Comparison of ENCODE assay signal across 8 cellular contexts in the genomic region with DNA sequence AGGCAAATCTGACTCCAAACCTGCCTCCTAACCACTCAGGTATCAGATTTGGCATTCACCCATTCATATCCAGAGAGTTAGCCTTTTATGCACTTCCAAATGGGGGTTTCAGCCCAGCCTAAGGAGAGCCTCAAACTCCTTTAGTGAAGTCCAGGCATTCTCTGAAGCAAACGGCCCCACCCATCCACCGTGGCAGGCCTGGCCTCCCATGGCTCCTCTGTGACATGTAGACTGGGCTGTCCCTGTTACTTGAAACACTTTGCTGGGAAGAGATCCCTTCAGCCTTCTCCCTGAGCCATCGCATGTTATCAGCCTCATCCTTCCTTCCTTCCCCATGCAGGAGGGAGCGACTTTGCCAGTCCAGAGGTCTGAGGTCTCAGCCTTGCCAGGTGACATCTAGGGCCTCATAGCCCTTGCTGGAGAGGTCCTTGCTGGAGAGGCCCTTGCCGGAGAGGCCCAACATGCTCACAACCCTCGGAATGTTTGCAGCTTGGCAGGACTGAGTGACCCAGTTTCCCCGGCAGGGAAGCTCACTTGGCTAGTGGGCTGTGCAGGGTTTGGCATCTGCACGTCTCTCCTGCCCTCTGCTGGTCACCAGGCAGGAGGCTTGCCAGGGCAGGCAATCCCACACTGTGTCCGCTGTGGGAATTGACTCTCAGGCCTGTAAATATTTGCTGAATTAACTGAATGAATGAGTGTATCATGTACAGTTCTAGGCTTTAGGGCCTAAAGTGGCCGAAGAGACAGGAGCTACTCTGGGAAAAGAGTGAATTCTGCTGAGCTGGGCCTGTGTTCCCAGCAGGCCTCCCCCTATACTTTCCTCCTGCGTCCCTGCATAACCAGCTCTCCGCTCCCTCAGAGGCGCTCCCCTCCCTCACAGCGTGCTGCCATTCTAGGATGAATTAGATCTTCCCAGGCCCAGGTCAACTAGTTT. TPM values are rescaled to one million over a fixed set of nuclear protein-coding genes. Genes with fewer than 3 reads are reported as not detected.
A peak's percentile ranks its signal among the peaks of the same experiment; 100 is the strongest.
DNase-seq lines count a peak whose midpoint lies in the region; ATAC-seq and TF ChIP-seq lines count a peak whose summit lies in the region.

No MANE protein-coding gene starts in this region.

- DNase-seq in CD14-positive monocyte (ENCODE audit: low spot score) (peak; percentile 66), NCI-H446 (lab: John Stamatoyannopoulos, UW) (peak; percentile 35 to 86), coronary artery (ENCODE audit: low spot score) (peak; percentile 85), left lung (peak; percentile 76 to 88)
- DNase-seq in activated CD4-positive, alpha-beta T cell treated with anti-CD3 and anti-CD28 coated beads, Interleukin-2, amount 50 U/mL, for 1 hour = peak; percentile 69
- DNase-seq in stimulated activated CD4-positive, alpha-beta T cell treated with anti-CD3 and anti-CD28 coated beads, Interleukin-4, amount 100 ng/mL, for 48 hours (ENCODE audit: low read depth in 2 of 2) = peak; percentile 64 to 70

- H3K36me3 ChIP-seq in HEK293 (ENCODE audit: control insufficient read depth in 2 of 2, insufficient read depth in 1 of 2, low read length in 2 of 2) = no peaks in the 10 kb centered on the region
- H3K36me3 ChIP-seq in left lung = no peaks in the 10 kb centered on the region

- no peaks in the 10 kb centered on the region for H3K9me3 ChIP-seq in HEK293 (ENCODE audit: control insufficient read depth, insufficient read depth, low read depth, low read length)
- no peaks in the 10 kb centered on the region for H3K9me3 ChIP-seq in left lung

- peaks cover 11% of the 10 kb centered on the region for H3K4me1 Mint-ChIP-seq in CD14-positive monocyte

- no peak overlapping the region for H3K4me3 ChIP-seq in HEK293 (ENCODE audit: low read depth, low read length)
- no peak overlapping the region for H3K4me3 ChIP-seq in coronary artery
- H3K4me3 ChIP-seq in left lung = no peak overlapping the region

- H3K4me1 ChIP-seq in HEK293 (ENCODE audit: control insufficient read depth, insufficient read depth, low read length) = no peaks in the 10 kb centered on the region
- peaks cover 4 to 14% of the 10 kb centered on the region in 2 donors for H3K4me1 ChIP-seq in left lung

- no peaks in the 10 kb centered on the region for H3K9me3 Mint-ChIP-seq in CD14-positive monocyte

- peaks cover 1 to 5% (median 2%) of the 10 kb centered on the region in 3 donors for H3K27me3 Mint-ChIP-seq in CD14-positive monocyte (ENCODE audit: low read depth in 3 of 3)

- no peak overlapping the region for H3K27ac Mint-ChIP-seq in CD14-positive monocyte

- H3K4me3 Mint-ChIP-seq in CD14-positive monocyte = no peak overlapping the region

- H3K27ac ChIP-seq in HEK293 (ENCODE audit: extremely low read depth, low read depth, low read length) (no peak overlapping the region), coronary artery (no peak overlapping the region), left lung (no peak overlapping the region)

- TF ChIP-seq CTCF in CD14-positive monocyte (IDR thresholded peaks at IDR 0.05) (peak; percentile 95), HEK293 (tag by site-specific recombination; IDR thresholded peaks at IDR 0.05) (peak; percentile 93), coronary artery (IDR thresholded peaks at IDR 0.05) (peak; percentile 93), left lung (IDR thresholded peaks at IDR 0.05) (peak; percentile 89 to 96)

- H3K36me3 Mint-ChIP-seq in CD14-positive monocyte = peaks cover 0 to 3% of the 10 kb centered on the region in 2 donors

- intact Hi-C loops in CD14-positive monocyte (cut with micrococcal nuclease) = loop anchor here (1.0 to 10.0 kb wide), 4 partner anchors 105 to 182 kb away; no protein-coding TSS in a partner anchor
- intact Hi-C loops in left lung (cut with DNase I) = loop anchor here (2.0 to 10.0 kb wide), 3 partner anchors 104 to 152 kb away; no protein-coding TSS in a partner anchor

- POLR2A ChIA-PET in HEK293 (lab: Yijun Ruan, JAX) = interaction anchor here (1.1 to 2.3 kb wide), 2 partner anchors 103 to 105 kb away, joined by 4 to 13 read pairs; no protein-coding TSS in a partner anchor

- CTCF ChIA-PET in HEK293 (lab: Yijun Ruan, JAX) = interaction anchor here (0.5 to 15.3 kb wide), 38 partner anchors 8 to 236 kb away, joined by 3 to 662 read pairs (median 5); a partner anchor contains a TSS

- H3K27me3 ChIP-seq in left lung = no peaks in the 10 kb centered on the region

- ATAC-seq in left lung = peak; percentile 97
- no peak for ATAC-seq in GM21528 (IDR thresholded peaks at IDR 0.05; ENCODE audit: low FRiP score, unreplicated experiment)

TF ChIP-seq in HEK293, 187 proteins besides CTCF, POLR2A, EP300 and RAD21 (continues in another document):
- TF ChIP-seq ZNF37A (tag by site-specific recombination; IDR thresholded peaks at IDR 0.05) (no peak), ZNF600 (tag by site-specific recombination; IDR thresholded peaks at IDR 0.05) (peak; percentile 71), ZNF660 (tag by site-specific recombination; IDR thresholded peaks at IDR 0.05) (peak; percentile 90), SALL2 (tag by site-specific recombination; IDR thresholded peaks at IDR 0.05; ENCODE audit: borderline replicate concordance) (no peak), OSR2 (tag by site-specific recombination; IDR thresholded peaks at IDR 0.05) (no peak), ZNF366 (tag by site-specific recombination; conservative IDR thresholded peaks at IDR 0.05) (peak; percentile 81), ZIC2 (tag by site-specific recombination; IDR thresholded peaks at IDR 0.05) (0 out of 2 replicates have a peak, but pooled peaks have one; percentile 19), GFI1B (tag by site-specific recombination; IDR thresholded peaks at IDR 0.05) (no peak), ZNF211 (tag by site-specific recombination; IDR thresholded peaks at IDR 0.05; ENCODE audit: low read depth) (no peak), ZSCAN30 (tag by site-specific recombination; IDR thresholded peaks at IDR 0.05) (0 out of 2 replicates have a peak, but pooled peaks have one; percentile 41), ZNF654 (tag by site-specific recombination; IDR thresholded peaks at IDR 0.05; ENCODE audit: low read depth) (peak; percentile 88), YY1 (tag by site-specific recombination; IDR thresholded peaks at IDR 0.05) (no peak), GLI4 (tag by site-specific recombination; IDR thresholded peaks at IDR 0.05) (no peak), ZNF394 (tag by site-specific recombination; IDR thresholded peaks at IDR 0.05; ENCODE audit: borderline replicate concordance) (no peak), ZNF510 (tag by site-specific recombination; IDR thresholded peaks at IDR 0.05; ENCODE audit: insufficient replicate concordance) (no peak), OVOL3 (tag by site-specific recombination; IDR thresholded peaks at IDR 0.05) (no peak), ZBTB17 (tag by site-specific recombination; IDR thresholded peaks at IDR 0.05) (peak; percentile 56)
- TF ChIP-seq, protein P1, sequence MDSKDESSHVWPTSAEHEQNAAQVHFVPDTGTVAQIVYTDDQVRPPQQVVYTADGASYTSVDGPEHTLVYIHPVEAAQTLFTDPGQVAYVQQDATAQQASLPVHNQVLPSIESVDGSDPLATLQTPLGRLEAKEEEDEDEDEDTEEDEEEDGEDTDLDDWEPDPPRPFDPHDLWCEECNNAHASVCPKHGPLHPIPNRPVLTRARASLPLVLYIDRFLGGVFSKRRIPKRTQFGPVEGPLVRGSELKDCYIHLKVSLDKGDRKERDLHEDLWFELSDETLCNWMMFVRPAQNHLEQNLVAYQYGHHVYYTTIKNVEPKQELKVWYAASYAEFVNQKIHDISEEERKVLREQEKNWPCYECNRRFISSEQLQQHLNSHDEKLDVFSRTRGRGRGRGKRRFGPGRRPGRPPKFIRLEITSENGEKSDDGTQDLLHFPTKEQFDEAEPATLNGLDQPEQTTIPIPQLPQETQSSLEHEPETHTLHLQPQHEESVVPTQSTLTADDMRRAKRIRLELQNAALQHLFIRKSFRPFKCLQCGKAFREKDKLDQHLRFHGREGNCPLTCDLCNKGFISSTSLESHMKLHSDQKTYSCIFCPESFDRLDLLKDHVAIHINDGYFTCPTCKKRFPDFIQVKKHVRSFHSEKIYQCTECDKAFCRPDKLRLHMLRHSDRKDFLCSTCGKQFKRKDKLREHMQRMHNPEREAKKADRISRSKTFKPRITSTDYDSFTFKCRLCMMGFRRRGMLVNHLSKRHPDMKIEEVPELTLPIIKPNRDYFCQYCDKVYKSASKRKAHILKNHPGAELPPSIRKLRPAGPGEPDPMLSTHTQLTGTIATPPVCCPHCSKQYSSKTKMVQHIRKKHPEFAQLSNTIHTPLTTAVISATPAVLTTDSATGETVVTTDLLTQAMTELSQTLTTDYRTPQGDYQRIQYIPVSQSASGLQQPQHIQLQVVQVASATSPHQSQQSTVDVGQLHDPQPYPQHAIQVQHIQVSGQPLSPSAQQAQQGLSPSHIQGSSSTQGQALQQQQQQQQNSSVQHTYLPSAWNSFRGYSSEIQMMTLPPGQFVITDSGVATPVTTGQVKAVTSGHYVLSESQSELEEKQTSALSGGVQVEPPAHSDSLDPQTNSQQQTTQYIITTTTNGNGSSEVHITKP (tag by site-specific recombination; IDR thresholded peaks at IDR 0.05) = peak; percentile 87
- TF ChIP-seq, protein P2, sequence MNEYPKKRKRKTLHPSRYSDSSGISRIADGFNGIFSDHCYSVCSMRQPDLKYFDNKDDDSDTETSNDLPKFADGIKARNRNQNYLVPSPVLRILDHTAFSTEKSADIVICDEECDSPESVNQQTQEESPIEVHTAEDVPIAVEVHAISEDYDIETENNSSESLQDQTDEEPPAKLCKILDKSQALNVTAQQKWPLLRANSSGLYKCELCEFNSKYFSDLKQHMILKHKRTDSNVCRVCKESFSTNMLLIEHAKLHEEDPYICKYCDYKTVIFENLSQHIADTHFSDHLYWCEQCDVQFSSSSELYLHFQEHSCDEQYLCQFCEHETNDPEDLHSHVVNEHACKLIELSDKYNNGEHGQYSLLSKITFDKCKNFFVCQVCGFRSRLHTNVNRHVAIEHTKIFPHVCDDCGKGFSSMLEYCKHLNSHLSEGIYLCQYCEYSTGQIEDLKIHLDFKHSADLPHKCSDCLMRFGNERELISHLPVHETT (tag by site-specific recombination; IDR thresholded peaks at IDR 0.05) = no peak
- TF ChIP-seq, protein P3, sequence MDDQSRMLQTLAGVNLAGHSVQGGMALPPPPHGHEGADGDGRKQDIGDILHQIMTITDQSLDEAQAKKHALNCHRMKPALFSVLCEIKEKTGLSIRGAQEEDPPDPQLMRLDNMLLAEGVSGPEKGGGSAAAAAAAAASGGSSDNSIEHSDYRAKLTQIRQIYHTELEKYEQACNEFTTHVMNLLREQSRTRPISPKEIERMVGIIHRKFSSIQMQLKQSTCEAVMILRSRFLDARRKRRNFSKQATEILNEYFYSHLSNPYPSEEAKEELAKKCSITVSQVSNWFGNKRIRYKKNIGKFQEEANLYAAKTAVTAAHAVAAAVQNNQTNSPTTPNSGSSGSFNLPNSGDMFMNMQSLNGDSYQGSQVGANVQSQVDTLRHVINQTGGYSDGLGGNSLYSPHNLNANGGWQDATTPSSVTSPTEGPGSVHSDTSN (CRISPR knock-in tag; IDR thresholded peaks at IDR 0.05) = 0 out of 2 replicates have a peak, but pooled peaks have one; percentile 55

RNA-seq across cellular contexts. Expression of a gene that starts 26.7 kb away (rescaled TPM):
- polyA plus RNA-seq in CD14-positive monocyte = 1 to 10 TPM; 6.7 to 7.5 TPM
- total RNA-seq in left lung = 10 to 100 TPM; 20.6 to 24.3 TPM
